33 cellular contexts compared by ENCODE assay signal in genomic region chr4:7107166-7107905, GRCh38.
"Had no signal": no experiment of that assay in that cellular context is flagged by ENCODE, and none has a peak within 500 bp of the region (broad histone marks: within the 10 kb centered on the region; RNA-seq: fewer than 3 reads in every experiment).

No MANE protein-coding gene starts in this region.

- H3K27me3 Mint-ChIP-seq: activated CD8-positive, alpha-beta T cell treated with anti-CD3 and anti-CD28 coated beads for 36 hours; activated naive CD8-positive, alpha-beta T cell; activated naive CD8-positive, alpha-beta T cell treated with anti-CD3 and anti-CD28 coated beads, Interleukin-2, amount 50 U/mL, for 24 hours had no signal

- DNase-seq: activated CD4-positive, alpha-beta T cell treated with anti-CD3 and anti-CD28 coated beads for 1 hour; activated CD4-positive, alpha-beta T cell treated with anti-CD3 and anti-CD28 coated beads, Interleukin-2, amount 10 ng/mL, durations not matched to agents 24 days and 14 days; activated CD4-positive, alpha-beta T cell treated with anti-CD3 and anti-CD28 coated beads, Interleukin-2, amount 50 U/mL, for 4 hours; activated CD4-positive, CD25-positive, alpha-beta regulatory T cell; activated CD8-positive, alpha-beta T cell treated with anti-CD3 and anti-CD28 coated beads for 36 hours; activated naive CD4-positive, alpha-beta T cell treated with anti-CD3 and anti-CD28 coated beads, Interleukin-2, amount 10 ng/mL, durations not matched to agents 7 days and 5 days; activated naive CD8-positive, alpha-beta T cell treated with anti-CD3 and anti-CD28 coated beads, Interleukin-2, amount 50 U/mL, for 24 hours; activated T-cell treated with anti-CD3 and anti-CD28 coated beads, Interleukin-2, amount 50 U/mL, for 1 hour; activated T-cell treated with anti-CD3 and anti-CD28 coated beads, Interleukin-2, amount 50 U/mL, for 72 hours; anterior cingulate cortex; central memory CD4-positive, alpha-beta T cell; Karpas-422; KBM-7; NCI-H1048; NCI-H1436 treated with DMSO at 0.1 percent for 48 hours; NCI-H1694 treated with DMSO at 0.1 percent for 48 hours; NCI-H2029; NCI-H345; NCI-H524 treated with DMSO at 0.1 percent for 48 hours; NCI-H748 treated with DMSO at 0.1 percent for 48 hours; NK-92 treated with Interleukin-12 subunit alpha and Interleukin-12 subunit beta, amount 100 ng/mL, for 24 hours; PC-3; Peyer's patch; RPMI8226; SHP77 treated with DMSO at 0.1 percent for 48 hours; SW 1271; T-helper 1 cell; T-helper 2 cell; T-helper 9 cell; WERI-Rb-1 had no signal

- ATAC-seq: activated CD8-positive, alpha-beta T cell treated with anti-CD3 and anti-CD28 coated beads for 36 hours; activated naive CD8-positive, alpha-beta T cell treated with anti-CD3 and anti-CD28 coated beads, Interleukin-2, amount 50 U/mL, for 24 hours; activated T-cell treated with anti-CD3 and anti-CD28 coated beads, Interleukin-2, amount 50 U/mL, for 72 hours; PC-3 had no signal

- H3K27ac ChIP-seq: Peyer's patch, SJSA1, WERI-Rb-1 had no signal

- H3K9me3 Mint-ChIP-seq: activated CD4-positive, alpha-beta T cell treated with anti-CD3 and anti-CD28 coated beads, Interleukin-2, amount 10 ng/mL, durations not matched to agents 24 days and 14 days; activated CD8-positive, alpha-beta T cell treated with anti-CD3 and anti-CD28 coated beads for 36 hours; activated naive CD4-positive, alpha-beta T cell treated with anti-CD3 and anti-CD28 coated beads, Interleukin-2, amount 10 ng/mL, durations not matched to agents 7 days and 5 days; activated T-cell treated with anti-CD3 and anti-CD28 coated beads, Interleukin-2, amount 50 U/mL, for 72 hours had no signal

- H3K36me3 ChIP-seq: Peyer's patch, SJSA1, WERI-Rb-1 had no signal

- H3K27ac Mint-ChIP-seq: activated CD4-positive, alpha-beta T cell treated with anti-CD3 and anti-CD28 coated beads, Interleukin-2, amount 10 ng/mL, durations not matched to agents 24 days and 14 days; activated CD8-positive, alpha-beta T cell treated with anti-CD3 and anti-CD28 coated beads for 36 hours; activated naive CD4-positive, alpha-beta T cell treated with anti-CD3 and anti-CD28 coated beads, Interleukin-2, amount 10 ng/mL, durations not matched to agents 7 days and 5 days; activated naive CD8-positive, alpha-beta T cell; activated naive CD8-positive, alpha-beta T cell treated with anti-CD3 and anti-CD28 coated beads, Interleukin-2, amount 50 U/mL, for 24 hours; activated T-cell treated with anti-CD3 and anti-CD28 coated beads, Interleukin-2, amount 50 U/mL, for 72 hours had no signal

- H3K4me3 ChIP-seq: Peyer's patch, SJSA1 had no signal

- H3K36me3 Mint-ChIP-seq: activated naive CD4-positive, alpha-beta T cell treated with anti-CD3 and anti-CD28 coated beads, Interleukin-2, amount 10 ng/mL, durations not matched to agents 7 days and 5 days; brain had no signal

- H3K4me3 Mint-ChIP-seq: activated CD4-positive, alpha-beta T cell treated with anti-CD3 and anti-CD28 coated beads, Interleukin-2, amount 10 ng/mL, durations not matched to agents 24 days and 14 days; activated CD8-positive, alpha-beta T cell treated with anti-CD3 and anti-CD28 coated beads for 36 hours; activated naive CD4-positive, alpha-beta T cell treated with anti-CD3 and anti-CD28 coated beads, Interleukin-2, amount 10 ng/mL, durations not matched to agents 7 days and 5 days; activated naive CD8-positive, alpha-beta T cell; activated naive CD8-positive, alpha-beta T cell treated with anti-CD3 and anti-CD28 coated beads, Interleukin-2, amount 50 U/mL, for 24 hours; activated T-cell treated with anti-CD3 and anti-CD28 coated beads, Interleukin-2, amount 50 U/mL, for 72 hours; brain had no signal

- H3K27me3 ChIP-seq: Peyer's patch, SJSA1 had no signal

- H3K9me3 ChIP-seq: Peyer's patch, SJSA1 had no signal
